Comparison of ENCODE assay signal across 24 cellular contexts in genomic region chr5:95686661-95687060, GRCh38. TPM values are rescaled to one million over a fixed set of nuclear protein-coding genes. Genes with fewer than 3 reads are reported as not detected.
"Had no signal": no experiment of that assay in that cellular context is flagged by ENCODE, and none has a peak within 500 bp of the region (broad histone marks: within the 10 kb centered on the region; RNA-seq: fewer than 3 reads in every experiment).

No MANE protein-coding gene starts in this region.

- H3K27me3 Mint-ChIP-seq: progenitor cell of endocrine pancreas had no signal

- H3K9me3 Mint-ChIP-seq: activated CD4-positive, alpha-beta memory T cell treated with anti-CD3 and anti-CD28 coated beads, Interleukin-2, amount 10 ng/mL, durations not matched to agents 7 days and 5 days; activated naive CD4-positive, alpha-beta T cell treated with anti-CD3 and anti-CD28 coated beads, Interleukin-2, amount 50 U/mL, for 72 hours had no signal

- H3K4me3 ChIP-seq: body of pancreas, esophagus squamous epithelium, right atrium auricular region, skin epidermis, transverse colon had no signal

- H3K27ac Mint-ChIP-seq: activated CD4-positive, alpha-beta memory T cell treated with anti-CD3 and anti-CD28 coated beads, Interleukin-2, amount 10 ng/mL, durations not matched to agents 7 days and 5 days; activated naive CD4-positive, alpha-beta T cell treated with anti-CD3 and anti-CD28 coated beads, Interleukin-2, amount 50 U/mL, for 72 hours; memory B cell; nephron; progenitor cell of endocrine pancreas; WTC11 had no signal

- H3K36me3 ChIP-seq: esophagus squamous epithelium, right atrium auricular region, transverse colon had no signal

- ATAC-seq: activated naive CD4-positive, alpha-beta T cell treated with anti-CD3 and anti-CD28 coated beads, Interleukin-2, amount 50 U/mL, for 72 hours; body of pancreas; foreskin keratinocyte; left ventricle myocardium superior; WTC11 had no signal

- H3K27me3 ChIP-seq: body of pancreas, esophagus squamous epithelium, right atrium auricular region, transverse colon had no signal

- H3K9me3 ChIP-seq: body of pancreas, esophagus squamous epithelium, transverse colon had no signal

- H3K4me1 Mint-ChIP-seq: activated CD4-positive, alpha-beta memory T cell treated with anti-CD3 and anti-CD28 coated beads, Interleukin-2, amount 10 ng/mL, durations not matched to agents 7 days and 5 days; memory B cell; nephron; WTC11 had no signal

- H3K27ac ChIP-seq: body of pancreas, esophagus squamous epithelium, foreskin keratinocyte, right atrium auricular region, skin epidermis, transverse colon had no signal

- DNase-seq: activated CD4-positive, alpha-beta memory T cell treated with anti-CD3 and anti-CD28 coated beads, Interleukin-2, amount 10 ng/mL, durations not matched to agents 7 days and 5 days; activated CD4-positive, alpha-beta T cell treated with anti-CD3 and anti-CD28 coated beads for 4 hours; activated gamma-delta T cell; activated T-cell treated with anti-CD3 and anti-CD28 coated beads, Interleukin-2, amount 50 U/mL, for 48 hours; amniotic stem cell; body of pancreas; caudate nucleus; esophagus squamous epithelium; foreskin keratinocyte; glutamatergic neuron; kidney glomerular epithelial cell; left ventricle myocardium superior; stimulated activated CD4-positive, alpha-beta T cell treated with anti-CD3 and anti-CD28 coated beads, Interleukin-15, amount 100 ng/mL, for 24 hours; stimulated activated CD4-positive, alpha-beta T cell treated with anti-CD3 and anti-CD28 coated beads, Interleukin-4, amount 100 ng/mL, for 1 hour; stimulated activated naive CD4-positive, alpha-beta T cell treated with Interleukin-2 at 50 U/mL for 16 hours; substantia nigra; transverse colon had no signal

- H3K4me3 Mint-ChIP-seq: activated CD4-positive, alpha-beta memory T cell treated with anti-CD3 and anti-CD28 coated beads, Interleukin-2, amount 10 ng/mL, durations not matched to agents 7 days and 5 days; memory B cell; nephron; WTC11 had no signal

- H3K36me3 Mint-ChIP-seq: activated naive CD4-positive, alpha-beta T cell treated with anti-CD3 and anti-CD28 coated beads, Interleukin-2, amount 50 U/mL, for 72 hours; WTC11 had no signal

- H3K4me1 ChIP-seq: body of pancreas, esophagus squamous epithelium, foreskin keratinocyte, right atrium auricular region, transverse colon had no signal

RNA-seq across cellular contexts. Expression of gene SPATA9, which starts 3.9 kb away (rescaled TPM):
- total RNA-seq: activated CD4-positive, alpha-beta memory T cell treated with anti-CD3 and anti-CD28 coated beads, Interleukin-2, amount 10 ng/mL, durations not matched to agents 7 days and 5 days; activated naive CD4-positive, alpha-beta T cell treated with anti-CD3 and anti-CD28 coated beads, Interleukin-2, amount 50 U/mL, for 72 hours; body of pancreas; esophagus squamous epithelium; foreskin keratinocyte; left ventricle myocardium superior; progenitor cell of endocrine pancreas; WTC11 had no signal
- polyA plus RNA-seq: foreskin keratinocyte had no signal
